9 cellular contexts compared by ENCODE assay signal in the genomic region with DNA sequence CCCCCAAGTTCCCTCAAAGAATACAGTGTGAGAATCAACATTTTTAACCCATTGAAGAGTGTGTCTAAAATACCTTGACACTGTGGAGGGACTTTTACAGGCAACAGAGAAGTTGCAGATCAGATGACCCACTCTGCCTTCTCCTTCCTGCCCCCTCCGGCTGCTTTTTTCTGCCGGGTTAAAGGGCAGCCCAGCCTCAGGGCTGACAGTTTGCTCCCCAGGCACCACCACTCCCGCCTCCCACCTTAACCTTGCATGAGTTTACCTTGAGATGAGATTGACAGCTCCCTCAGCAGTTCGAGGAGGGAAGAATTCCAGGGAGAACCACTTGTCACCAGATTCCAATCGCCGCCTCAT. TPM values are rescaled to one million over a fixed set of nuclear protein-coding genes. Genes with fewer than 3 reads are reported as not detected.
DNase-seq lines count a peak whose midpoint lies in the region; ATAC-seq and TF ChIP-seq lines count a peak whose summit lies in the region.
"Had no signal": no experiment of that assay in that cellular context is flagged by ENCODE, and none has a peak within 500 bp of the region (broad histone marks: within the 10 kb centered on the region; RNA-seq: fewer than 3 reads in every experiment).

No MANE protein-coding gene starts in this region.

- H3K27ac ChIP-seq in coronary artery, result peak overlapping the region; percentile 98 to 99
- no peak overlapping the region for H3K27ac ChIP-seq in mesendoderm (ENCODE audit: low read depth, low read length)
- peak overlapping the region; percentile 69 for H3K27ac ChIP-seq in urinary bladder (ENCODE audit: low read depth)

- WGBS in mesendoderm (ENCODE audit: extremely low coverage, insufficient coverage, low lambda C conversion rate), result no CpG with 5 or more reads among the region's 6 CpGs
- 12% methylated on average over 6 of the region's 6 CpGs for WGBS in urinary bladder

- H3K79me2 ChIP-seq in mesendoderm (ENCODE audit: control insufficient read depth, insufficient read depth, low read length), result peaks cover 19% of the 10 kb centered on the region

- H2AK5ac ChIP-seq in mesendoderm (ENCODE audit: low read length), result no peak overlapping the region

- H3K27me3 ChIP-seq in mesendoderm (ENCODE audit: insufficient read depth, low read length, poor library complexity), result no peaks in the 10 kb centered on the region

- H3K4me3 ChIP-seq in coronary artery (peak overlapping the region; percentile 96), mesendoderm (ENCODE audit: low read length) (no peak overlapping the region), urinary bladder (ENCODE audit: low read depth, low read length) (peak overlapping the region; percentile 29)

- no peak for ATAC-seq in GM21576 (IDR thresholded peaks at IDR 0.05; ENCODE audit: unreplicated experiment)
- no peak for ATAC-seq in HG03280 (IDR thresholded peaks at IDR 0.05; ENCODE audit: unreplicated experiment)

- H3K4me1 ChIP-seq in mesendoderm (ENCODE audit: control insufficient read depth, low read depth, low read length) (peaks cover 12% of the 10 kb centered on the region), urinary bladder (ENCODE audit: insufficient read depth) (peaks cover 3% of the 10 kb centered on the region)

- H3K9me3 Mint-ChIP-seq in activated naive CD4-positive, alpha-beta T cell treated with anti-CD3 and anti-CD28 coated beads, Interleukin-2, amount 50 U/mL, for 24 hours, result no peaks in the 10 kb centered on the region

- no peak overlapping the region for H4K5ac ChIP-seq in mesendoderm (ENCODE audit: low read length)

- H3K27me3 Mint-ChIP-seq in activated naive CD4-positive, alpha-beta T cell treated with anti-CD3 and anti-CD28 coated beads, Interleukin-2, amount 50 U/mL, for 24 hours, result no peaks in the 10 kb centered on the region

- H4K8ac ChIP-seq in mesendoderm (ENCODE audit: low read depth, low read length), result no peak overlapping the region

- H3K36me3 Mint-ChIP-seq in activated naive CD4-positive, alpha-beta T cell treated with anti-CD3 and anti-CD28 coated beads, Interleukin-2, amount 50 U/mL, for 24 hours, result peaks cover 2% of the 10 kb centered on the region

- no peak for TF ChIP-seq CTCF in coronary artery (IDR thresholded peaks at IDR 0.05)

- H3K18ac ChIP-seq in mesendoderm (ENCODE audit: low read length), result no peak overlapping the region

- H2BK15ac ChIP-seq in mesendoderm (replicated peaks; ENCODE audit: low read depth), result no peak overlapping the region

- H3K4me2 ChIP-seq in mesendoderm (ENCODE audit: low read length), result peak overlapping the region; percentile 99

- H3K79me1 ChIP-seq in mesendoderm (ENCODE audit: low read length), result peaks cover 12% of the 10 kb centered on the region

- peak overlapping the region; percentile 68 for H3K9ac ChIP-seq in mesendoderm (ENCODE audit: low read length)

- H3K36me3 ChIP-seq in mesendoderm (ENCODE audit: control insufficient read depth, insufficient read depth, low read length) (peaks cover 4% of the 10 kb centered on the region), urinary bladder (ENCODE audit: insufficient read depth) (peaks cover 2% of the 10 kb centered on the region)

- H3K23ac ChIP-seq in mesendoderm (ENCODE audit: low read length), result no peak overlapping the region

- no peak overlapping the region for H2BK120ac ChIP-seq in mesendoderm (ENCODE audit: low read depth, low read length)

- no peak for DNase-seq in activated naive CD4-positive, alpha-beta T cell treated with Interleukin-2 at 50 U/mL for 16 hours
- DNase-seq in coronary artery (ENCODE audit: low spot score) (no peak), mesendoderm (peak; percentile 75), NCI-H2107 treated with DMSO at 0.1 percent for 48 hours (lab: John Stamatoyannopoulos, UW; ENCODE audit: unreplicated experiment) (no peak)

- no peak overlapping the region for H3K4ac ChIP-seq in mesendoderm (ENCODE audit: low read depth, low read length)

- peak overlapping the region; percentile 41 for H3K27ac Mint-ChIP-seq in activated naive CD4-positive, alpha-beta T cell treated with anti-CD3 and anti-CD28 coated beads, Interleukin-2, amount 50 U/mL, for 24 hours

- H2BK5ac ChIP-seq in mesendoderm (ENCODE audit: low read length), result no peak overlapping the region

- peak overlapping the region; percentile 72 for H3K4me3 Mint-ChIP-seq in activated naive CD4-positive, alpha-beta T cell treated with anti-CD3 and anti-CD28 coated beads, Interleukin-2, amount 50 U/mL, for 24 hours

- peak overlapping the region; percentile 91 for H3K56ac ChIP-seq in mesendoderm (ENCODE audit: low read length)

- peaks cover 53% of the 10 kb centered on the region for H3K4me1 Mint-ChIP-seq in activated naive CD4-positive, alpha-beta T cell treated with anti-CD3 and anti-CD28 coated beads, Interleukin-2, amount 50 U/mL, for 24 hours

RNA-seq across cellular contexts. Expression of a gene that starts 3.2 kb away (rescaled TPM):
- 6.6 TPM for polyA plus RNA-seq in mesendoderm (2013, experiment 1 of 2)
- 6.2 TPM for polyA plus RNA-seq in mesendoderm (2013, experiment 2 of 2)
- total RNA-seq in urinary bladder, result 26.9 TPM
- polyA plus RNA-seq in urinary bladder, result 20.1 TPM

RNA-seq across cellular contexts. Expression of a gene that starts 3.4 kb away (rescaled TPM):
- 14.3 TPM for polyA plus RNA-seq in mesendoderm (2013, experiment 1 of 2)
- polyA plus RNA-seq in mesendoderm (2013, experiment 2 of 2), result 14.5 TPM
- 9.9 TPM for total RNA-seq in urinary bladder
- polyA plus RNA-seq in urinary bladder, result 13.7 TPM

RNA-seq across cellular contexts. Expression of a gene that starts 40.6 kb away (rescaled TPM):
- polyA plus RNA-seq in mesendoderm (2013, experiment 1 of 2), result 0.80 TPM
- polyA plus RNA-seq in mesendoderm (2013, experiment 2 of 2), result 0.63 TPM
- 0.42 TPM for total RNA-seq in urinary bladder
- 3.2 TPM for polyA plus RNA-seq in urinary bladder
- total RNA-seq: T-helper 1 cell treated with Interleukin-12 subunit alpha and Interleukin-12 subunit beta and Interleukin-4 antibody, amounts not matched to agents 30 ng/mL and 1 ng/mL, for 36 hours had no signal

RNA-seq across cellular contexts. Expression of a gene that starts 45.0 kb away (rescaled TPM):
- polyA plus RNA-seq in mesendoderm (2013, experiment 1 of 2), result 0.25 TPM
- polyA plus RNA-seq in mesendoderm (2013, experiment 2 of 2), result 0.53 TPM
- not detected for total RNA-seq in urinary bladder
- polyA plus RNA-seq in urinary bladder, result 1.0 TPM
- total RNA-seq: T-helper 1 cell treated with Interleukin-12 subunit alpha and Interleukin-12 subunit beta and Interleukin-4 antibody, amounts not matched to agents 30 ng/mL and 1 ng/mL, for 36 hours had no signal

RNA-seq across cellular contexts. Expression of a gene that starts 56.2 kb away (rescaled TPM):
- 102 TPM for polyA plus RNA-seq in mesendoderm (2013, experiment 1 of 2)
- 106 TPM for polyA plus RNA-seq in mesendoderm (2013, experiment 2 of 2)
- total RNA-seq in urinary bladder, result not detected
- not detected for polyA plus RNA-seq in urinary bladder
- total RNA-seq: T-helper 1 cell treated with Interleukin-12 subunit alpha and Interleukin-12 subunit beta and Interleukin-4 antibody, amounts not matched to agents 30 ng/mL and 1 ng/mL, for 36 hours had no signal
